In genomic region chr1:19029191-19030085, GRCh38 we compare ENCODE assay signal across 15 cellular contexts.
DNase-seq lines count a peak whose midpoint lies in the region; ATAC-seq, FAIRE-seq and TF ChIP-seq lines count a peak whose summit lies in the region.
"Had no signal": no experiment of that assay in that cellular context is flagged by ENCODE, and none has a peak within 500 bp of the region (broad histone marks: within the 10 kb centered on the region; RNA-seq: fewer than 3 reads in every experiment).

No MANE protein-coding gene starts in this region.

- H3K9ac ChIP-seq in SK-N-SH = no peak overlapping the region

- TF ChIP-seq EP300 in SK-N-SH (IDR thresholded peaks at IDR 0.05; ENCODE audit: borderline replicate concordance in 1 of 2, low read depth in 1 of 2, low read length in 1 of 2) = no peak

- no peak for TF ChIP-seq RAD21 in SK-N-SH (IDR thresholded peaks at IDR 0.05; ENCODE audit: low read length)

- WGBS in body of pancreas, 2 donors = 65 to 81% methylated on average over 17 to 21 of the region's 21 CpGs
- 33% methylated on average over 6 of the region's 21 CpGs for WGBS in right lobe of liver (ENCODE audit: insufficient coverage, low coverage, low lambda C conversion rate, missing lambda C conversion rate)
- 68% methylated on average over 19 of the region's 21 CpGs for WGBS in SK-N-SH (ENCODE audit: low lambda C conversion rate)

- H3K79me2 ChIP-seq in SK-N-SH (ENCODE audit: insufficient read depth) = no peaks in the 10 kb centered on the region

- POLR2A ChIA-PET in SK-N-SH (lab: Yijun Ruan, JAX) = no interaction called here

- H3F3A ChIP-seq in SK-N-SH (replicated peaks; ENCODE audit: insufficient read depth) = peaks cover 6% of the 10 kb centered on the region

- TF ChIP-seq POLR2A in body of pancreas (IDR thresholded peaks at IDR 0.05) = no peak
- TF ChIP-seq POLR2A in right lobe of liver (IDR thresholded peaks at IDR 0.05) = no peak
- TF ChIP-seq POLR2A in GM12892 (IDR thresholded peaks at IDR 0.05; ENCODE audit: low read depth, low read length) = no peak

- H3K27ac ChIP-seq in HL-60 (replicated peaks) = no peak overlapping the region
- H3K27ac ChIP-seq in body of pancreas = no peak overlapping the region
- no peak overlapping the region for H3K27ac ChIP-seq in right lobe of liver
- no peak overlapping the region for H3K27ac ChIP-seq in SK-N-SH (ENCODE audit: low read depth in 2 of 2, low read length in 1 of 2)
- H3K27ac ChIP-seq: gastroesophageal sphincter had no signal

- CTCF ChIA-PET in SK-N-SH (lab: Yijun Ruan, JAX) = no interaction called here

- H4K20me1 ChIP-seq in SK-N-SH (ENCODE audit: insufficient read depth) = no peaks in the 10 kb centered on the region

- H2AFZ ChIP-seq in SK-N-SH (ENCODE audit: low read depth) = no peak overlapping the region

- H3K4me2 ChIP-seq in SK-N-SH = no peak overlapping the region

- ATAC-seq in body of pancreas = peak; percentile 50
- peak; percentile 92 to 95 (median 93) for ATAC-seq in right lobe of liver
- ATAC-seq: gastroesophageal sphincter had no signal

- H3K4me3 ChIP-seq in BE2C (ENCODE audit: low read depth, low read length) = no peak overlapping the region
- H3K4me3 ChIP-seq in HL-60 (replicated peaks; ENCODE audit: insufficient read depth, low read length) = no peak overlapping the region
- H3K4me3 ChIP-seq in body of pancreas = no peak overlapping the region
- H3K4me3 ChIP-seq in right lobe of liver = no peak overlapping the region
- no peak overlapping the region for H3K4me3 ChIP-seq in SK-N-SH (ENCODE audit: low read depth in 2 of 2, low read length in 1 of 2)
- H3K4me3 ChIP-seq: dorsolateral prefrontal cortex, gastroesophageal sphincter, HAP-1 had no signal

- DNase-seq in BE2C = peak; percentile 9
- DNase-seq in HL-60 (ENCODE audit: low read depth in 1 of 2, low spot score in 1 of 2) = peak; percentile 22 to 27
- peak in 1 of 4 donors; percentile 15 for DNase-seq in body of pancreas
- DNase-seq in right lobe of liver = peak; percentile 73 to 80 (median 74)
- DNase-seq in superior temporal gyrus (ENCODE audit: extremely low spot score) = no peak
- DNase-seq in SK-N-SH = no peak
- no peak for DNase-seq in GM12892 (ENCODE audit: insufficient read length)
- no peak for DNase-seq in NCI-H82 (lab: John Stamatoyannopoulos, UW)
- DNase-seq: activated CD4-positive, CD25-positive, alpha-beta regulatory T cell; activated T-cell treated with anti-CD3 and anti-CD28 coated beads for 4 hours had no signal

- H3K4me1 ChIP-seq in BE2C = no peaks in the 10 kb centered on the region
- no peaks in the 10 kb centered on the region for H3K4me1 ChIP-seq in body of pancreas
- peaks cover 0 to 11% (median 0%) of the 10 kb centered on the region in 4 donors for H3K4me1 ChIP-seq in right lobe of liver
- peaks cover 2 to 10% of the 10 kb centered on the region in 2 experiments; a peak in 3 of 4 replicates for H3K4me1 ChIP-seq in SK-N-SH (ENCODE audit: control insufficient read depth in 1 of 2, insufficient read depth in 2 of 2, low read depth in 1 of 2, low read length in 1 of 2)
- H3K4me1 ChIP-seq: gastroesophageal sphincter, HAP-1 had no signal

- TF ChIP-seq CTCF in BE2C (IDR thresholded peaks at IDR 0.05; ENCODE audit: low read depth, low read length) (no peak), HL-60 (IDR thresholded peaks at IDR 0.05; ENCODE audit: insufficient read depth, low read length) (no peak), body of pancreas (IDR thresholded peaks at IDR 0.05) (no peak), right lobe of liver (IDR thresholded peaks at IDR 0.05) (peak in 3 of 4 donors; percentile 12 to 22 (median 19)), SK-N-SH (IDR thresholded peaks at IDR 0.05) (no peak)

- no peak for FAIRE-seq in GM12892 (lab: Jason Lieb, UNC)
- FAIRE-seq: G401.6, GM18507 had no signal

- H3K27me3 ChIP-seq in BE2C = no peaks in the 10 kb centered on the region
- peaks cover 12% of the 10 kb centered on the region for H3K27me3 ChIP-seq in HL-60 (ENCODE audit: insufficient read depth, poor library complexity, severe bottlenecking)
- no peaks in the 10 kb centered on the region for H3K27me3 ChIP-seq in body of pancreas
- H3K27me3 ChIP-seq in right lobe of liver = no peaks in the 10 kb centered on the region
- no peaks in the 10 kb centered on the region for H3K27me3 ChIP-seq in SK-N-SH (ENCODE audit: insufficient read depth)

- no peaks in the 10 kb centered on the region for H3K9me2 ChIP-seq in SK-N-SH

- intact Hi-C loops in body of pancreas (cut with DNase I) (no loop called here), right lobe of liver (cut with DNase I) (no loop called here)

- H3K36me3 ChIP-seq in BE2C = no peaks in the 10 kb centered on the region
- no peaks in the 10 kb centered on the region for H3K36me3 ChIP-seq in body of pancreas (replicated peaks in 1 of 2; ENCODE audit: insufficient read depth in 1 of 2, low read depth in 2 of 2)
- H3K36me3 ChIP-seq in right lobe of liver = no peaks in the 10 kb centered on the region
- no peaks in the 10 kb centered on the region for H3K36me3 ChIP-seq in SK-N-SH (replicated peaks in 1 of 2; ENCODE audit: control insufficient read depth in 1 of 2, insufficient read depth in 2 of 2, low read length in 1 of 2)
- H3K36me3 ChIP-seq: gastroesophageal sphincter, HAP-1 had no signal

- H3K9me3 ChIP-seq in BE2C = no peaks in the 10 kb centered on the region
- no peaks in the 10 kb centered on the region for H3K9me3 ChIP-seq in body of pancreas
- H3K9me3 ChIP-seq in right lobe of liver = no peaks in the 10 kb centered on the region
- 0 out of 2 replicates have a peak, but pooled peaks cover 2% of the 10 kb centered on the region for H3K9me3 ChIP-seq in SK-N-SH
- H3K9me3 ChIP-seq: HAP-1 had no signal

TF ChIP-seq in SK-N-SH, 30 proteins besides CTCF, POLR2A, EP300 and RAD21:
- TF ChIP-seq GATA2 (CRISPR knock-in tag; IDR thresholded peaks at IDR 0.05) (no peak), TEAD4 (IDR thresholded peaks at IDR 0.05; ENCODE audit: borderline replicate concordance, insufficient read depth) (no peak), PBX3 (IDR thresholded peaks at IDR 0.05) (no peak), NRF1 (IDR thresholded peaks at IDR 0.05; ENCODE audit: low read depth, low read length) (no peak), REST (IDR thresholded peaks at IDR 0.05; ENCODE audit: low read depth, low read length) (no peak), ELF1 (IDR thresholded peaks at IDR 0.05) (no peak), MAX (IDR thresholded peaks at IDR 0.05; ENCODE audit: low read depth) (no peak), SIN3A (IDR thresholded peaks at IDR 0.05; ENCODE audit: borderline replicate concordance, low read depth, low read length) (no peak), CHD2 (IDR thresholded peaks at IDR 0.05; ENCODE audit: low read length, partially characterized antibody) (no peak), YY1 (IDR thresholded peaks at IDR 0.05; ENCODE audit: low read depth) (no peak)

Comparison
In these comparisons a context has a peak if more than half of its experiments do, and no peak if none do; other contexts are left out.
1. DNase-seq: peak in BE2C (single experiment), HL-60 (2 of 2) and right lobe of liver (3 of 3); none in superior temporal gyrus (single experiment), SK-N-SH (single experiment), GM12892 (single experiment) and NCI-H82 (single experiment).
2. CTCF ChIP-seq: peak in right lobe of liver (3 of 4); none in BE2C (single experiment), HL-60 (single experiment), body of pancreas (0 of 7) and SK-N-SH (single experiment).